ENCODE assay signal across 13 cellular contexts in the genomic region with DNA sequence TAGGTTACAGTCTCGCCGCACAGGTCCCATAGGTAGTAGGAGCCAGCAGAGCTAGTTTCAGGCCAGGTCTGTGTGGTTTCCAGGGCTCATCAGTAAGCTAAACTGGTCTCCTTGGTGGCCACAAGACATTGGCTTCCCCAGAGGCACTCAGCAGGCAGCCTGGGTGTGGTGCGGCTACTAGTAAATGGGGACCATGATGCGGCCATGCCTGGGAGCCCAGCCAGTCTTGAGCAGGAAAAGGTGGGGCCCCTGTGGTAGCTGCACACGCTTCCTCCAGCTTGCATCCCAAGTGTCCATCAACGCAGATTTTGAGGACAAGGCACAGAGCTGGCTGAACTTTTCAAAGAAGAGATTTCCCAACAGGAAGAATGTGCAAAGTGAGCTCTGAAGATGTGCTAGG.
DNase-seq lines count a peak whose midpoint lies in the region; ATAC-seq and TF ChIP-seq lines count a peak whose summit lies in the region.
"Had no signal": no experiment of that assay in that cellular context is flagged by ENCODE, and none has a peak within 500 bp of the region (broad histone marks: within the 10 kb centered on the region; RNA-seq: fewer than 3 reads in every experiment).

No MANE protein-coding gene starts in this region.

- ATAC-seq in heart right ventricle = peak; percentile 83 to 94 (median 90)
- no peak for ATAC-seq in GM18873 (IDR thresholded peaks at IDR 0.05; ENCODE audit: low FRiP score, unreplicated experiment)
- ATAC-seq in GM21723 (IDR thresholded peaks at IDR 0.05; ENCODE audit: unreplicated experiment) = no peak

- H3K9me3 ChIP-seq in BLaER1 = no peaks in the 10 kb centered on the region
- H3K9me3 ChIP-seq in heart right ventricle = no peaks in the 10 kb centered on the region
- H3K9me3 ChIP-seq in parathyroid adenoma (ENCODE audit: control insufficient read depth, low read length) = no peaks in the 10 kb centered on the region
- no peaks in the 10 kb centered on the region for H3K9me3 ChIP-seq in trophoblast cell (ENCODE audit: insufficient read depth, low read depth, low read length)

- H3K27ac ChIP-seq in BLaER1 (no peak overlapping the region), RWPE1 (peak overlapping the region; percentile 81), heart right ventricle (peak overlapping the region; percentile 17 to 83 (median 62)), parathyroid adenoma (peak overlapping the region; percentile 30), trophoblast cell (ENCODE audit: low read depth, low read length) (no peak overlapping the region)

- POLR2A ChIA-PET in RWPE1 (lab: Yijun Ruan, JAX; ENCODE audit: low non-redundant PET) = no interaction called here

- H4K12ac ChIP-seq in trophoblast cell (ENCODE audit: low read depth, low read length) = no peak overlapping the region

- no peaks in the 10 kb centered on the region for H3K79me1 ChIP-seq in trophoblast cell (ENCODE audit: low read length)

- DNase-seq in RWPE1 (ENCODE audit: low spot score) (no peak), heart right ventricle (peak; percentile 77 to 81), NCI-H2196 (lab: John Stamatoyannopoulos, UW; ENCODE audit: unreplicated experiment) (no peak), trophoblast cell (no peak)
- DNase-seq: activated CD8-positive, alpha-beta memory T cell treated with anti-CD3 and anti-CD28 coated beads, Interleukin-2, amount 50 U/mL, for 4 hours; cortex of kidney; foreskin fibroblast; HCEC 1CT; NCI-H446 treated with DMSO at 0.1 percent for 48 hours had no signal

- H3K4me2 ChIP-seq in BLaER1 = peak overlapping the region; percentile 39; the same call in 1 of the 2 replicates
- H3K4me2 ChIP-seq in parathyroid adenoma (ENCODE audit: low read length) = no peak overlapping the region
- no peak overlapping the region for H3K4me2 ChIP-seq in trophoblast cell (ENCODE audit: low read length)

- no peak overlapping the region for H2BK120ac ChIP-seq in trophoblast cell (ENCODE audit: insufficient read depth, low read length, poor library complexity)

- no peak overlapping the region for H4K8ac ChIP-seq in trophoblast cell (ENCODE audit: low read depth, low read length)

- no peak overlapping the region for H2BK12ac ChIP-seq in trophoblast cell (ENCODE audit: low read length)

- H2AFZ ChIP-seq in parathyroid adenoma = no peak overlapping the region
- H2AFZ ChIP-seq in trophoblast cell (ENCODE audit: insufficient read depth, low read length, poor library complexity) = no peak overlapping the region

- H3K27me3 ChIP-seq in BLaER1 (no peaks in the 10 kb centered on the region), heart right ventricle (no peaks in the 10 kb centered on the region), parathyroid adenoma (ENCODE audit: control insufficient read depth, insufficient read depth, low read length) (no peaks in the 10 kb centered on the region), trophoblast cell (ENCODE audit: insufficient read depth, low read length) (no peaks in the 10 kb centered on the region)

- H4K91ac ChIP-seq in trophoblast cell (ENCODE audit: low read depth, low read length) = no peak overlapping the region

- H3K4ac ChIP-seq in trophoblast cell (ENCODE audit: low read depth, low read length) = no peak overlapping the region

- H2BK5ac ChIP-seq in trophoblast cell (ENCODE audit: low read depth, low read length, poor library complexity) = no peak overlapping the region

- H3K23ac ChIP-seq in trophoblast cell (ENCODE audit: low read length) = no peak overlapping the region

- no peaks in the 10 kb centered on the region for H3K36me3 ChIP-seq in BLaER1
- H3K36me3 ChIP-seq in heart right ventricle = peaks cover 0 to 23% (median 0%) of the 10 kb centered on the region in 9 donors
- no peaks in the 10 kb centered on the region for H3K36me3 ChIP-seq in parathyroid adenoma (ENCODE audit: control insufficient read depth, insufficient read depth, low read length)
- H3K36me3 ChIP-seq in trophoblast cell (ENCODE audit: control insufficient read depth in 1 of 2, insufficient read depth in 2 of 2, low read length in 2 of 2) = peaks cover 2 to 5% of the 10 kb centered on the region in 2 experiments

- H4K20me1 ChIP-seq in BLaER1 = no peaks in the 10 kb centered on the region

- H3K79me2 ChIP-seq in parathyroid adenoma (peaks cover under 1% of the 10 kb centered on the region), trophoblast cell (ENCODE audit: control insufficient read depth, insufficient read depth, low read length, poor library complexity) (no peaks in the 10 kb centered on the region)

- H3K9ac ChIP-seq in BLaER1 (no peak overlapping the region), parathyroid adenoma (no peak overlapping the region), trophoblast cell (ENCODE audit: low read length) (no peak overlapping the region)

- H3K18ac ChIP-seq in trophoblast cell (ENCODE audit: low read length) = no peak overlapping the region

- 53 to 59% methylated on average over 6 of the region's 6 CpGs for WGBS in heart right ventricle, 2 donors
- no CpG with 5 or more reads among the region's 6 CpGs for WGBS in trophoblast cell (ENCODE audit: extremely low coverage, insufficient coverage, insufficient read length)

- CTCF ChIA-PET in RWPE1 (lab: Yijun Ruan, JAX) = no interaction called here

- H2AK5ac ChIP-seq in trophoblast cell (ENCODE audit: low read length) = no peak overlapping the region

- no peak overlapping the region for H3K14ac ChIP-seq in trophoblast cell (ENCODE audit: low read length)

- intact Hi-C loops in heart right ventricle (cut with DNase I) = loop anchor here in 4 of 10 donors (5.0 to 10.0 kb wide), 4 partner anchors 33 to 535 kb away; no protein-coding TSS in a partner anchor

- TF ChIP-seq CTCF in RWPE1 (conservative IDR thresholded peaks at IDR 0.05; ENCODE audit: low read depth) = no peak
- no peak for TF ChIP-seq CTCF in heart right ventricle (IDR thresholded peaks at IDR 0.05)
- TF ChIP-seq CTCF in parathyroid adenoma (IDR thresholded peaks at IDR 0.05) = no peak

- H3K4me1 ChIP-seq in BLaER1 = peaks cover 59% of the 10 kb centered on the region
- H3K4me1 ChIP-seq in heart right ventricle = peaks cover 5 to 86% (median 65%) of the 10 kb centered on the region in 9 donors
- H3K4me1 ChIP-seq in parathyroid adenoma = no peaks in the 10 kb centered on the region
- peaks cover 3 to 4% of the 10 kb centered on the region in 2 experiments for H3K4me1 ChIP-seq in trophoblast cell (ENCODE audit: control insufficient read depth in 1 of 2, insufficient read depth in 2 of 2, low read length in 2 of 2)

- no peak overlapping the region for H3K4me3 ChIP-seq in BLaER1
- no peak overlapping the region for H3K4me3 ChIP-seq in heart right ventricle
- H3K4me3 ChIP-seq in parathyroid adenoma (ENCODE audit: low read depth, low read length) = no peak overlapping the region
- no peak overlapping the region for H3K4me3 ChIP-seq in trophoblast cell (ENCODE audit: low read depth, low read length)

Comparison
In these comparisons a context has a peak if more than half of its experiments do, and no peak if none do; other contexts are left out.
1. H3K27ac ChIP-seq: peak in RWPE1 (single experiment), heart right ventricle (10 of 10) and parathyroid adenoma (single experiment); none in BLaER1 (single experiment) and trophoblast cell (single experiment).
2. DNase-seq: peak in heart right ventricle (2 of 2); none in RWPE1 (single experiment), NCI-H2196 (single experiment) and trophoblast cell (0 of 2).
3. ATAC-seq: peak in heart right ventricle (8 of 8); none in GM18873 (single experiment) and GM21723 (single experiment).